20 cellular contexts compared by ENCODE assay signal in genomic region chr10:13242260-13242659, GRCh38. TPM values are rescaled to one million over a fixed set of nuclear protein-coding genes. Genes with fewer than 3 reads are reported as not detected.
"Had no signal": no experiment of that assay in that cellular context is flagged by ENCODE, and none has a peak within 500 bp of the region (broad histone marks: within the 10 kb centered on the region; RNA-seq: fewer than 3 reads in every experiment).

No MANE protein-coding gene starts in this region.

RNA-seq across cellular contexts. Expression of gene UCMA, which starts 8.1 kb away (rescaled TPM):
- total RNA-seq: activated naive CD4-positive, alpha-beta T cell treated with anti-CD3 and anti-CD28 coated beads for 36 hours; activated naive CD4-positive, alpha-beta T cell treated with anti-CD3 and anti-CD28 coated beads, Interleukin-2, amount 50 U/mL, for 72 hours; activated naive CD8-positive, alpha-beta T cell treated with anti-CD3 and anti-CD28 coated beads for 36 hours; activated naive CD8-positive, alpha-beta T cell treated with anti-CD3 and anti-CD28 coated beads, Interleukin-2, amount 10 ng/mL, durations not matched to agents 7 days and 5 days; activated T-cell treated with anti-CD3 and anti-CD28 coated beads, Interleukin-2, amount 50 U/mL, for 4 hours; activated T-cell treated with anti-CD3 and anti-CD28 coated beads, Interleukin-2, amount 50 U/mL, for 72 hours; activated T-helper 1 cell treated with anti-CD3 and anti-CD28 coated beads, Interleukin-12 subunit alpha, Interleukin-12 subunit beta, Interleukin-2, Interleukin-4 antibody, amounts not matched to agents 30 ng/mL and 10 ng/mL and 1 ng/mL, durations not matched to agents 14 hours and 24 hours and 36 hours; activated T-helper 17 cell treated with anti-CD3 and anti-CD28 coated beads, Interleukin-2, amount 50 U/mL, for 72 hours; activated T-helper 2 cell treated with anti-CD3 and anti-CD28 coated beads, Interferon-gamma antibody, Interleukin-2, Interleukin-4, amounts not matched to agents 10 μg/mL and 5 μg/mL and 100 μg/mL, durations not matched to agents 14 hours and 24 hours and 36 hours; adrenal gland; aorta; ascending aorta; astrocyte; body of pancreas; breast epithelium; bronchial epithelial cell; cardiac muscle cell; cerebellum; chondrocyte had no signal
- polyA plus RNA-seq: adipose tissue, adrenal gland, aorta, cardiac muscle cell had no signal
